Comparison of ENCODE assay signal across 12 cellular contexts in genomic region chr5:31853398-31854135, GRCh38.
DNase-seq lines count a peak whose midpoint lies in the region; ATAC-seq and TF ChIP-seq lines count a peak whose summit lies in the region.
"Had no signal": no experiment of that assay in that cellular context is flagged by ENCODE, and none has a peak within 500 bp of the region (broad histone marks: within the 10 kb centered on the region; RNA-seq: fewer than 3 reads in every experiment).

No MANE protein-coding gene starts in this region.

- WGBS in hepatocyte (ENCODE audit: low lambda C conversion rate, missing lambda C conversion rate), result 46% methylated on average over 8 of the region's 8 CpGs
- 60 to 76% (median 69%) methylated on average over 8 of the region's 8 CpGs for WGBS in psoas muscle, 3 donors

- CTCF ChIA-PET in activated CD8-positive, alpha-beta T cell treated with anti-CD3 and anti-CD28 coated beads, Interleukin-2, amount 10 ng/mL, durations not matched to agents 7 days and 5 days (lab: Charles Lee), result no interaction called here

- DNase-seq in GM23338 (ENCODE audit: low spot score) (peak; percentile 41), RWPE2 (ENCODE audit: low spot score) (peak; percentile 55), hepatocyte (ENCODE audit: low spot score) (no peak), psoas muscle (no peak), T-helper 2 cell (no peak)
- no peak for DNase-seq in stimulated activated CD4-positive, alpha-beta T cell treated with anti-CD3 and anti-CD28 coated beads, Interleukin-15, amount 100 ng/mL, for 24 hours
- DNase-seq in activated CD8-positive, alpha-beta T cell treated with anti-CD3 and anti-CD28 coated beads, Interleukin-2, amount 10 ng/mL, durations not matched to agents 7 days and 5 days, result no peak
- DNase-seq: activated CD4-positive, alpha-beta T cell treated with anti-CD3 and anti-CD28 coated beads for 1 hour; naive B cell; NCI-H1436 treated with DMSO at 0.1 percent for 48 hours had no signal

- POLR2A ChIA-PET in activated CD8-positive, alpha-beta T cell treated with anti-CD3 and anti-CD28 coated beads, Interleukin-2, amount 10 ng/mL, durations not matched to agents 7 days and 5 days (lab: Charles Lee), result interaction anchor here (0.5 kb wide), 1 partner anchor 36 kb away, joined by 3 read pairs; no protein-coding TSS in a partner anchor

- peak overlapping the region; percentile 99 for H3K4me3 ChIP-seq in GM23338
- no peak overlapping the region for H3K4me3 ChIP-seq in RWPE2 (ENCODE audit: severe bottlenecking)
- no peak overlapping the region for H3K4me3 ChIP-seq in hepatocyte
- peak overlapping the region; percentile 69 for H3K4me3 ChIP-seq in psoas muscle

- no peaks in the 10 kb centered on the region for H3K27me3 ChIP-seq in GM23338 (ENCODE audit: insufficient read depth)
- H3K27me3 ChIP-seq in RWPE2 (ENCODE audit: insufficient read depth, poor library complexity, severe bottlenecking), result no peaks in the 10 kb centered on the region
- peaks cover 3% of the 10 kb centered on the region for H3K27me3 ChIP-seq in hepatocyte
- peaks cover 0 to 11% (median 0%) of the 10 kb centered on the region in 3 donors for H3K27me3 ChIP-seq in psoas muscle (ENCODE audit: insufficient read depth in 3 of 3, low read length in 2 of 3)

- TF ChIP-seq CTCF in GM23338 (conservative IDR thresholded peaks at IDR 0.05; ENCODE audit: low read depth in 2 of 2) (no peak), RWPE2 (IDR thresholded peaks at IDR 0.05; ENCODE audit: poor library complexity, severe bottlenecking) (no peak), hepatocyte (IDR thresholded peaks at IDR 0.05; ENCODE audit: poor library complexity) (no peak), psoas muscle (IDR thresholded peaks at IDR 0.05) (no peak)

- peaks cover 3% of the 10 kb centered on the region; the same call in 2 of the 3 replicates for H3K9me3 Mint-ChIP-seq in GM23338
- no peaks in the 10 kb centered on the region for H3K9me3 Mint-ChIP-seq in activated CD8-positive, alpha-beta T cell treated with anti-CD3 and anti-CD28 coated beads, Interleukin-2, amount 10 ng/mL, durations not matched to agents 7 days and 5 days (ENCODE audit: insufficient read depth)

- H3K27me3 Mint-ChIP-seq in GM23338 (ENCODE audit: insufficient read depth, low read depth, poor library complexity), result peaks cover 12% of the 10 kb centered on the region
- peaks cover 40% of the 10 kb centered on the region for H3K27me3 Mint-ChIP-seq in activated CD8-positive, alpha-beta T cell treated with anti-CD3 and anti-CD28 coated beads, Interleukin-2, amount 10 ng/mL, durations not matched to agents 7 days and 5 days (ENCODE audit: low read depth)

- H3K36me3 Mint-ChIP-seq in GM23338 (ENCODE audit: low read depth), result peaks cover 9% of the 10 kb centered on the region
- H3K36me3 Mint-ChIP-seq in activated CD8-positive, alpha-beta T cell treated with anti-CD3 and anti-CD28 coated beads, Interleukin-2, amount 10 ng/mL, durations not matched to agents 7 days and 5 days (ENCODE audit: low read depth), result peaks cover 3% of the 10 kb centered on the region
- H3K36me3 Mint-ChIP-seq: naive B cell had no signal

- peaks cover 14% of the 10 kb centered on the region for H3K79me2 ChIP-seq in GM23338 (replicated peaks; ENCODE audit: insufficient read depth)
- H3K79me2 ChIP-seq in hepatocyte, result no peaks in the 10 kb centered on the region

- H3K4me2 ChIP-seq in GM23338 (peak overlapping the region; percentile 100), hepatocyte (peak overlapping the region; percentile 95)

- H3K9me2 ChIP-seq in GM23338 (ENCODE audit: insufficient read depth) (no peaks in the 10 kb centered on the region), hepatocyte (replicated peaks; ENCODE audit: insufficient read depth) (no peaks in the 10 kb centered on the region)

- H3K9me3 ChIP-seq in RWPE2 (ENCODE audit: severe bottlenecking) (no peaks in the 10 kb centered on the region), hepatocyte (ENCODE audit: low read depth) (no peaks in the 10 kb centered on the region), psoas muscle (no peaks in the 10 kb centered on the region)

- H3K4me1 Mint-ChIP-seq in GM23338, result peaks cover 40% of the 10 kb centered on the region
- H3K4me1 Mint-ChIP-seq in activated CD8-positive, alpha-beta T cell treated with anti-CD3 and anti-CD28 coated beads, Interleukin-2, amount 10 ng/mL, durations not matched to agents 7 days and 5 days (ENCODE audit: low read depth), result peaks cover 11% of the 10 kb centered on the region

- H3F3A ChIP-seq in GM23338 (replicated peaks; ENCODE audit: low read depth), result peaks cover 20% of the 10 kb centered on the region; the same call in 1 of the 2 replicates

- ATAC-seq in GM23338 (peak; percentile 8), RWPE2 (ENCODE audit: low read depth) (peak; percentile 3; the same call in 1 of the 3 replicates), psoas muscle (no peak), HG02759 (IDR thresholded peaks at IDR 0.05; ENCODE audit: unreplicated experiment) (no peak)
- ATAC-seq in activated CD8-positive, alpha-beta T cell treated with anti-CD3 and anti-CD28 coated beads, Interleukin-2, amount 10 ng/mL, durations not matched to agents 7 days and 5 days, result no peak

- H3K27ac ChIP-seq in GM23338 (ENCODE audit: low read depth) (peak overlapping the region; percentile 95), RWPE2 (ENCODE audit: poor library complexity, severe bottlenecking) (peak overlapping the region; percentile 76), hepatocyte (no peak overlapping the region), psoas muscle (peak overlapping the region; percentile 42)
- H3K27ac ChIP-seq: HL-60 had no signal

- intact Hi-C loops in psoas muscle (cut with DNase I), result no loop called here

- peak overlapping the region; percentile 90 for H3K4me3 Mint-ChIP-seq in GM23338
- no peak overlapping the region for H3K4me3 Mint-ChIP-seq in activated CD8-positive, alpha-beta T cell treated with anti-CD3 and anti-CD28 coated beads, Interleukin-2, amount 10 ng/mL, durations not matched to agents 7 days and 5 days

- H3K4me1 ChIP-seq in GM23338 (ENCODE audit: insufficient read depth) (peaks cover 34% of the 10 kb centered on the region), RWPE2 (ENCODE audit: insufficient read depth, poor library complexity, severe bottlenecking) (peaks cover 19% of the 10 kb centered on the region), hepatocyte (ENCODE audit: insufficient read depth) (peaks cover 7% of the 10 kb centered on the region), psoas muscle (peaks cover 6% of the 10 kb centered on the region)

- H2AFZ ChIP-seq in GM23338 (peak overlapping the region; percentile 12), hepatocyte (no peak overlapping the region)

- no peak overlapping the region; the same call in none of the 2 replicates for H3K27ac Mint-ChIP-seq in GM23338
- H3K27ac Mint-ChIP-seq in activated CD8-positive, alpha-beta T cell treated with anti-CD3 and anti-CD28 coated beads, Interleukin-2, amount 10 ng/mL, durations not matched to agents 7 days and 5 days, result no peak overlapping the region

- H4K20me1 ChIP-seq in GM23338 (replicated peaks; ENCODE audit: insufficient read depth) (no peaks in the 10 kb centered on the region), hepatocyte (ENCODE audit: insufficient read depth, poor library complexity, severe bottlenecking) (no peaks in the 10 kb centered on the region)

- no peaks in the 10 kb centered on the region; the same call in 1 of the 2 replicates for H3K36me3 ChIP-seq in GM23338 (ENCODE audit: insufficient read depth)
- H3K36me3 ChIP-seq in RWPE2 (ENCODE audit: low read depth), result no peaks in the 10 kb centered on the region; the same call in 1 of the 2 replicates
- no peaks in the 10 kb centered on the region for H3K36me3 ChIP-seq in hepatocyte (replicated peaks; ENCODE audit: insufficient read depth, low read depth)
- no peaks in the 10 kb centered on the region for H3K36me3 ChIP-seq in psoas muscle (ENCODE audit: insufficient read depth in 1 of 2, low read depth in 1 of 2)

TF ChIP-seq in GM23338, 12 proteins besides CTCF, POLR2A, EP300 and RAD21 (continues in another document):
- TF ChIP-seq NANOG (IDR thresholded peaks at IDR 0.05; ENCODE audit: borderline replicate concordance) (no peak), STAT1 (IDR thresholded peaks at IDR 0.05; ENCODE audit: unreplicated experiment) (no peak)

Comparison
In these comparisons a context has a peak if more than half of its experiments do, and no peak if none do; other contexts are left out.
1. ATAC-seq: peak in GM23338 (single experiment) and RWPE2 (single experiment); none in psoas muscle (0 of 4), HG02759 (single experiment) and activated CD8-positive, alpha-beta T cell treated with anti-CD3 and anti-CD28 coated beads, Interleukin-2, amount 10 ng/mL, durations not matched to agents 7 days and 5 days (single experiment).
2. DNase-seq: peak in GM23338 (single experiment) and RWPE2 (single experiment); none in hepatocyte (single experiment), psoas muscle (0 of 2), stimulated activated CD4-positive, alpha-beta T cell treated with anti-CD3 and anti-CD28 coated beads, Interleukin-15, amount 100 ng/mL, for 24 hours (single experiment), T-helper 2 cell (0 of 5) and activated CD8-positive, alpha-beta T cell treated with anti-CD3 and anti-CD28 coated beads, Interleukin-2, amount 10 ng/mL, durations not matched to agents 7 days and 5 days (single experiment).
3. H3K4me3 ChIP-seq: peak in GM23338 (single experiment) and psoas muscle (single experiment); none in RWPE2 (single experiment) and hepatocyte (single experiment).